ENCODE assay signal across 21 cellular contexts in genomic region chr17:79201119-79201518, GRCh38.
"Had no signal": no experiment of that assay in that cellular context is flagged by ENCODE, and none has a peak within 500 bp of the region (broad histone marks: within the 10 kb centered on the region; RNA-seq: fewer than 3 reads in every experiment).

No MANE protein-coding gene starts in this region.

- H3K27ac ChIP-seq: esophagus squamous epithelium, right atrium auricular region, suprapubic skin, tibial artery, upper lobe of right lung had no signal

- H3K4me1 Mint-ChIP-seq: activated B cell treated with CpG ODN at 0.5 μM for 24 hours; central memory CD8-positive, alpha-beta T cell; neural crest cell; stimulated activated naive B cell treated with anti-CD40 and anti-IgM and Interleukin-4, amounts not matched to agents 10 μg/mL and 1 μg/mL and 100 μg/mL, for 72 hours had no signal

- H3K9me3 Mint-ChIP-seq: activated B cell treated with CpG ODN at 0.5 μM for 24 hours; activated CD8-positive, alpha-beta T cell treated with anti-CD3 and anti-CD28 coated beads for 36 hours; activated T-helper 2 cell treated with anti-CD3 and anti-CD28 coated beads, Interferon-gamma antibody, Interleukin-2, Interleukin-4, amounts not matched to agents 10 μg/mL and 5 μg/mL and 100 μg/mL, durations not matched to agents 14 hours and 24 hours and 36 hours; central memory CD8-positive, alpha-beta T cell; dendritic cell treated with granulocyte-macrophage colony-stimulating factor and Interleukin-4, amounts not matched to agents 40 ng/mL and 50 ng/mL, for 4 days; naive B cell; neural crest cell had no signal

- DNase-seq: activated B cell treated with CpG ODN at 0.5 μM for 24 hours; activated CD4-positive, alpha-beta T cell treated with anti-CD3 and anti-CD28 coated beads, Interleukin-2, amount 50 U/mL, for 1 hour; activated CD8-positive, alpha-beta T cell treated with anti-CD3 and anti-CD28 coated beads for 36 hours; activated T-cell treated with anti-CD3 and anti-CD28 coated beads, Interleukin-2, amount 50 U/mL, for 48 hours; anterior cingulate cortex; esophagus squamous epithelium; left ventricle myocardium superior; naive B cell; stimulated activated CD4-positive, alpha-beta T cell treated with anti-CD3 and anti-CD28 coated beads, Interleukin-15, amount 100 ng/mL, for 24 hours; stimulated activated CD4-positive, alpha-beta T cell treated with anti-CD3 and anti-CD28 coated beads, Interleukin-2, amount 100 ng/mL, for 24 hours; stimulated activated naive B cell treated with anti-CD40 and anti-IgM and Interleukin-4, amounts not matched to agents 10 μg/mL and 1 μg/mL and 100 μg/mL, for 72 hours; T-helper 2 cell; tibial artery; upper lobe of right lung had no signal

- H3K27me3 ChIP-seq: right atrium auricular region had no signal

- H3K4me3 ChIP-seq: esophagus squamous epithelium, right atrium auricular region, suprapubic skin, tibial artery, upper lobe of right lung had no signal

- H3K36me3 ChIP-seq: esophagus squamous epithelium, right atrium auricular region, suprapubic skin, tibial artery, upper lobe of right lung had no signal

- H3K4me1 ChIP-seq: esophagus squamous epithelium, right atrium auricular region, suprapubic skin, tibial artery, upper lobe of right lung had no signal

- H3K4me3 Mint-ChIP-seq: activated B cell treated with CpG ODN at 0.5 μM for 24 hours; activated CD8-positive, alpha-beta T cell treated with anti-CD3 and anti-CD28 coated beads for 36 hours; activated naive CD8-positive, alpha-beta T cell; central memory CD8-positive, alpha-beta T cell; dendritic cell treated with granulocyte-macrophage colony-stimulating factor and Interleukin-4, amounts not matched to agents 40 ng/mL and 50 ng/mL, for 4 days; neural crest cell; stimulated activated naive B cell treated with anti-CD40 and anti-IgM and Interleukin-4, amounts not matched to agents 10 μg/mL and 1 μg/mL and 100 μg/mL, for 72 hours had no signal

- H3K9me3 ChIP-seq: esophagus squamous epithelium, right atrium auricular region, suprapubic skin, tibial artery, upper lobe of right lung had no signal

- H3K36me3 Mint-ChIP-seq: activated naive CD8-positive, alpha-beta T cell; naive B cell; stimulated activated naive B cell treated with anti-CD40 and anti-IgM and Interleukin-4, amounts not matched to agents 10 μg/mL and 1 μg/mL and 100 μg/mL, for 72 hours had no signal

- H3K27ac Mint-ChIP-seq: activated B cell treated with CpG ODN at 0.5 μM for 24 hours; activated CD8-positive, alpha-beta T cell treated with anti-CD3 and anti-CD28 coated beads for 36 hours; activated naive CD8-positive, alpha-beta T cell; activated T-helper 2 cell treated with anti-CD3 and anti-CD28 coated beads, Interferon-gamma antibody, Interleukin-2, Interleukin-4, amounts not matched to agents 10 μg/mL and 5 μg/mL and 100 μg/mL, durations not matched to agents 14 hours and 24 hours and 36 hours; dendritic cell treated with granulocyte-macrophage colony-stimulating factor and Interleukin-4, amounts not matched to agents 40 ng/mL and 50 ng/mL, for 4 days had no signal
